12 cellular contexts compared by ENCODE assay signal in genomic region chr12:10220398-10221077, GRCh38. TPM values are rescaled to one million over a fixed set of nuclear protein-coding genes. Genes with fewer than 3 reads are reported as not detected.
DNase-seq lines count a peak whose midpoint lies in the region; ATAC-seq, FAIRE-seq and TF ChIP-seq lines count a peak whose summit lies in the region.
"Had no signal": no experiment of that assay in that cellular context is flagged by ENCODE, and none has a peak within 500 bp of the region (broad histone marks: within the 10 kb centered on the region; RNA-seq: fewer than 3 reads in every experiment).

No MANE protein-coding gene starts in this region.

- no peak overlapping the region for H2AFZ ChIP-seq in astrocyte (ENCODE audit: low read depth, low read length)
- no peak overlapping the region for H2AFZ ChIP-seq in parathyroid adenoma

- H3K9me3 ChIP-seq in astrocyte (ENCODE audit: insufficient read depth, low read depth, low read length) (no peaks in the 10 kb centered on the region), parathyroid adenoma (ENCODE audit: control insufficient read depth, low read length) (no peaks in the 10 kb centered on the region)
- H3K9me3 ChIP-seq in CD8-positive, alpha-beta memory T cell (ENCODE audit: low read length) = no peaks in the 10 kb centered on the region

- H3K27ac Mint-ChIP-seq in astrocyte (ENCODE audit: unreplicated experiment) = no peak overlapping the region
- no peak overlapping the region for H3K27ac Mint-ChIP-seq in activated CD4-positive, alpha-beta memory T cell treated with anti-CD3 and anti-CD28 coated beads, Interleukin-2, amount 10 ng/mL, durations not matched to agents 7 days and 5 days
- H3K27ac Mint-ChIP-seq in CD8-positive, alpha-beta memory T cell = peak overlapping the region in 2 of 8 donors; percentile 46 to 69

- peaks cover 2% of the 10 kb centered on the region for H3K4me1 Mint-ChIP-seq in astrocyte (ENCODE audit: low read depth, unreplicated experiment)
- peaks cover 5% of the 10 kb centered on the region for H3K4me1 Mint-ChIP-seq in activated CD4-positive, alpha-beta memory T cell treated with anti-CD3 and anti-CD28 coated beads, Interleukin-2, amount 10 ng/mL, durations not matched to agents 7 days and 5 days
- H3K4me1 Mint-ChIP-seq in CD8-positive, alpha-beta memory T cell = peaks cover 15 to 41% (median 16%) of the 10 kb centered on the region in 3 donors

- no peaks in the 10 kb centered on the region for H3K9me3 Mint-ChIP-seq in astrocyte (ENCODE audit: unreplicated experiment)
- H3K9me3 Mint-ChIP-seq in activated CD4-positive, alpha-beta memory T cell treated with anti-CD3 and anti-CD28 coated beads, Interleukin-2, amount 10 ng/mL, durations not matched to agents 7 days and 5 days = no peaks in the 10 kb centered on the region
- peaks cover 0 to 2% (median 0%) of the 10 kb centered on the region in 5 donors for H3K9me3 Mint-ChIP-seq in CD8-positive, alpha-beta memory T cell

- H3K9ac ChIP-seq in astrocyte (ENCODE audit: low read length) (no peak overlapping the region), parathyroid adenoma (no peak overlapping the region)

- H3K79me2 ChIP-seq in astrocyte (ENCODE audit: insufficient read depth, low read length) = peaks cover 25% of the 10 kb centered on the region
- peaks cover 4% of the 10 kb centered on the region for H3K79me2 ChIP-seq in parathyroid adenoma

- H3K4me2 ChIP-seq in astrocyte (ENCODE audit: low read length) (no peak overlapping the region), parathyroid adenoma (ENCODE audit: low read length) (peak overlapping the region; percentile 19)

- intact Hi-C loops in head of caudate nucleus (cut with DNase I) = no loop called here

- no peak overlapping the region for H3K4me3 ChIP-seq in astrocyte (ENCODE audit: insufficient read depth, low read depth, low read length)
- H3K4me3 ChIP-seq in parathyroid adenoma (ENCODE audit: low read depth, low read length) = no peak overlapping the region
- H3K4me3 ChIP-seq in CD8-positive, alpha-beta memory T cell (ENCODE audit: low read length) = no peak overlapping the region

- ATAC-seq in HG02981 (IDR thresholded peaks at IDR 0.05; ENCODE audit: unreplicated experiment) = no peak

- H3K27me3 ChIP-seq in astrocyte (ENCODE audit: insufficient read depth, low read length) (no peaks in the 10 kb centered on the region), parathyroid adenoma (ENCODE audit: control insufficient read depth, insufficient read depth, low read length) (no peaks in the 10 kb centered on the region)
- no peaks in the 10 kb centered on the region for H3K27me3 ChIP-seq in CD8-positive, alpha-beta memory T cell (ENCODE audit: insufficient read depth, low read length, poor library complexity, severe bottlenecking)

- H3K4me1 ChIP-seq in astrocyte (ENCODE audit: insufficient read depth, low read length) (no peaks in the 10 kb centered on the region), parathyroid adenoma (peaks cover 10% of the 10 kb centered on the region)
- peaks cover 2% of the 10 kb centered on the region for H3K4me1 ChIP-seq in CD8-positive, alpha-beta memory T cell (ENCODE audit: insufficient read depth, low read length)

- CTCF ChIA-PET in activated CD4-positive, alpha-beta memory T cell treated with anti-CD3 and anti-CD28 coated beads, Interleukin-2, amount 10 ng/mL, durations not matched to agents 7 days and 5 days (lab: Charles Lee) = no interaction called here
- CTCF ChIA-PET in CD8-positive, alpha-beta memory T cell (lab: Charles Lee) = interaction anchor here (1.2 kb wide), 1 partner anchor 15 kb away, joined by 3 read pairs; no protein-coding TSS in a partner anchor

- no peak for FAIRE-seq in astrocyte (lab: Jason Lieb, UNC)

- DNase-seq in AG08396 (ENCODE audit: low spot score) (peak; percentile 55), astrocyte (ENCODE audit: low read depth) (peak; percentile 69), head of caudate nucleus (peak in 24 of 42 donors; percentile 23 to 77 (median 48))
- DNase-seq in activated CD4-positive, alpha-beta memory T cell treated with anti-CD3 and anti-CD28 coated beads, Interleukin-2, amount 10 ng/mL, durations not matched to agents 7 days and 5 days = no peak
- DNase-seq in activated CD4-positive, alpha-beta T cell treated with anti-CD3 and anti-CD28 coated beads for 1 hour = no peak
- DNase-seq in CD8-positive, alpha-beta memory T cell = no peak
- DNase-seq: activated naive CD4-positive, alpha-beta T cell treated with Interleukin-2 at 50 U/mL for 16 hours; NCI-H2107; stimulated activated CD4-positive, alpha-beta T cell treated with anti-CD3 and anti-CD28 coated beads, Interleukin-2, amount 100 ng/mL, for 48 hours; T-helper 1 cell had no signal

- peaks cover 43% of the 10 kb centered on the region for H3K36me3 Mint-ChIP-seq in astrocyte (ENCODE audit: low read depth, unreplicated experiment)
- H3K36me3 Mint-ChIP-seq in activated CD4-positive, alpha-beta memory T cell treated with anti-CD3 and anti-CD28 coated beads, Interleukin-2, amount 10 ng/mL, durations not matched to agents 7 days and 5 days (ENCODE audit: low read depth) = peaks cover 40% of the 10 kb centered on the region
- H3K36me3 Mint-ChIP-seq in CD8-positive, alpha-beta memory T cell = peaks cover 18 to 72% (median 31%) of the 10 kb centered on the region in 3 donors

- POLR2A ChIA-PET in activated CD4-positive, alpha-beta memory T cell treated with anti-CD3 and anti-CD28 coated beads, Interleukin-2, amount 10 ng/mL, durations not matched to agents 7 days and 5 days (lab: Charles Lee) = no interaction called here
- POLR2A ChIA-PET in CD8-positive, alpha-beta memory T cell (lab: Charles Lee) = no interaction called here

- H4K20me1 ChIP-seq in astrocyte (ENCODE audit: insufficient read depth, low read length) = peaks cover 39% of the 10 kb centered on the region

- H3K4me3 Mint-ChIP-seq in astrocyte (ENCODE audit: unreplicated experiment) = no peak overlapping the region
- no peak overlapping the region for H3K4me3 Mint-ChIP-seq in activated CD4-positive, alpha-beta memory T cell treated with anti-CD3 and anti-CD28 coated beads, Interleukin-2, amount 10 ng/mL, durations not matched to agents 7 days and 5 days
- no peak overlapping the region for H3K4me3 Mint-ChIP-seq in CD8-positive, alpha-beta memory T cell

- no peaks in the 10 kb centered on the region for H3K27me3 Mint-ChIP-seq in astrocyte (ENCODE audit: low read depth, unreplicated experiment)
- H3K27me3 Mint-ChIP-seq in activated CD4-positive, alpha-beta memory T cell treated with anti-CD3 and anti-CD28 coated beads, Interleukin-2, amount 10 ng/mL, durations not matched to agents 7 days and 5 days = no peaks in the 10 kb centered on the region
- no peaks in the 10 kb centered on the region for H3K27me3 Mint-ChIP-seq in CD8-positive, alpha-beta memory T cell

- H3K36me3 ChIP-seq in astrocyte (ENCODE audit: insufficient read depth, low read length) (peaks cover 45% of the 10 kb centered on the region), parathyroid adenoma (ENCODE audit: control insufficient read depth, insufficient read depth, low read length) (no peaks in the 10 kb centered on the region)
- peaks cover 3% of the 10 kb centered on the region for H3K36me3 ChIP-seq in CD8-positive, alpha-beta memory T cell (ENCODE audit: insufficient read depth, low read length)

- no peak overlapping the region for H3K27ac ChIP-seq in astrocyte (ENCODE audit: low read depth, low read length)
- peak overlapping the region; percentile 53 for H3K27ac ChIP-seq in parathyroid adenoma
- no peak overlapping the region for H3K27ac ChIP-seq in CD8-positive, alpha-beta memory T cell (ENCODE audit: low read depth, low read length)

- TF ChIP-seq CTCF in astrocyte (IDR thresholded peaks at IDR 0.05; ENCODE audit: insufficient read depth, low read depth, low read length) (no peak), parathyroid adenoma (IDR thresholded peaks at IDR 0.05) (no peak)

RNA-seq across cellular contexts. Expression of gene GABARAPL1, which starts 7.9 kb away (rescaled TPM):
- 108 and 119 TPM in 2 replicates for total RNA-seq in astrocyte
- total RNA-seq in activated CD4-positive, alpha-beta memory T cell treated with anti-CD3 and anti-CD28 coated beads, Interleukin-2, amount 10 ng/mL, durations not matched to agents 7 days and 5 days = 10 to 100 TPM; 13.1 to 14.0 TPM
- total RNA-seq in CD8-positive, alpha-beta memory T cell = 10 to 100 TPM; 25.0 to 26.6 TPM
- polyA plus RNA-seq in CD8-positive, alpha-beta memory T cell = 40.5 TPM

RNA-seq across cellular contexts. Expression of gene TMEM52B, which starts 41.7 kb away (rescaled TPM):
- 0.45 TPM in 1 of 2 replicates, not detected in the other for total RNA-seq in astrocyte
- total RNA-seq in activated CD4-positive, alpha-beta memory T cell treated with anti-CD3 and anti-CD28 coated beads, Interleukin-2, amount 10 ng/mL, durations not matched to agents 7 days and 5 days = not detected
- total RNA-seq in CD8-positive, alpha-beta memory T cell = not detected
- not detected for polyA plus RNA-seq in CD8-positive, alpha-beta memory T cell

RNA-seq across cellular contexts. Expression of gene OLR1, which starts 48.6 kb away (rescaled TPM):
- total RNA-seq in astrocyte = 0.96 and 0.98 TPM in 2 replicates
- total RNA-seq in activated CD4-positive, alpha-beta memory T cell treated with anti-CD3 and anti-CD28 coated beads, Interleukin-2, amount 10 ng/mL, durations not matched to agents 7 days and 5 days = not detected
- under 1 TPM; 0.11 to 0.42 TPM for total RNA-seq in CD8-positive, alpha-beta memory T cell
- polyA plus RNA-seq in CD8-positive, alpha-beta memory T cell = not detected

Comparison
In these comparisons a context has a peak if more than half of its experiments do, and no peak if none do; other contexts are left out.
1. DNase-seq: peak in AG08396 (single experiment), astrocyte (single experiment) and head of caudate nucleus (24 of 42); none in activated CD4-positive, alpha-beta memory T cell treated with anti-CD3 and anti-CD28 coated beads, Interleukin-2, amount 10 ng/mL, durations not matched to agents 7 days and 5 days (single experiment), activated CD4-positive, alpha-beta T cell treated with anti-CD3 and anti-CD28 coated beads for 1 hour (single experiment) and CD8-positive, alpha-beta memory T cell (0 of 5).